9 cellular contexts compared by ENCODE assay signal in genomic region chr1:54500030-54500389, GRCh38. TPM values are rescaled to one million over a fixed set of nuclear protein-coding genes. Genes with fewer than 3 reads are reported as not detected.
DNase-seq lines count a peak whose midpoint lies in the region; ATAC-seq and TF ChIP-seq lines count a peak whose summit lies in the region.
"Had no signal": no experiment of that assay in that cellular context is flagged by ENCODE, and none has a peak within 500 bp of the region (broad histone marks: within the 10 kb centered on the region; RNA-seq: fewer than 3 reads in every experiment).

No MANE protein-coding gene starts in this region.

- H3K4me1 Mint-ChIP-seq in CD4-positive, alpha-beta memory T cell, result peaks cover 3 to 9% (median 5%) of the 10 kb centered on the region in 4 donors
- peaks cover 24 to 30% (median 29%) of the 10 kb centered on the region in 3 donors for H3K4me1 Mint-ChIP-seq in naive B cell

- TF ChIP-seq RAD21 in Ishikawa (IDR thresholded peaks at IDR 0.05; ENCODE audit: low read depth), result no peak

- ATAC-seq in naive B cell (ENCODE audit: low read depth in 2 of 2) (no peak), GM19328 (IDR thresholded peaks at IDR 0.05; ENCODE audit: unreplicated experiment) (no peak), HG03108 (IDR thresholded peaks at IDR 0.05; ENCODE audit: unreplicated experiment) (no peak)

- H3K27ac ChIP-seq in CD4-positive, alpha-beta memory T cell (ENCODE audit: low read depth, low read length), result no peak overlapping the region
- no peak overlapping the region for H3K27ac ChIP-seq in colonic mucosa

- H3K27me3 Mint-ChIP-seq in CD4-positive, alpha-beta memory T cell, result peaks cover 32 to 35% of the 10 kb centered on the region in 2 donors
- peaks cover 31 to 48% (median 41%) of the 10 kb centered on the region in 3 donors for H3K27me3 Mint-ChIP-seq in naive B cell

- peak overlapping the region in 5 of 8 donors; percentile 38 to 80 (median 63) for H3K4me3 Mint-ChIP-seq in CD4-positive, alpha-beta memory T cell
- H3K4me3 Mint-ChIP-seq in naive B cell, result peak overlapping the region in 7 of 8 donors; percentile 48 to 83 (median 68)

- H3K9me3 ChIP-seq in CD4-positive, alpha-beta memory T cell (ENCODE audit: control insufficient read depth in 1 of 2, low read length in 2 of 2), result no peaks in the 10 kb centered on the region
- H3K9me3 ChIP-seq in colonic mucosa, result no peaks in the 10 kb centered on the region
- H3K9me3 ChIP-seq in HAP-1, result no peaks in the 10 kb centered on the region

- no peak for TF ChIP-seq CTCF in colonic mucosa (IDR thresholded peaks at IDR 0.05)

- no peaks in the 10 kb centered on the region for H3K36me3 ChIP-seq in CD4-positive, alpha-beta memory T cell (ENCODE audit: insufficient read depth, low read length)
- H3K36me3 ChIP-seq in colonic mucosa (no peaks in the 10 kb centered on the region), HAP-1 (replicated peaks) (no peaks in the 10 kb centered on the region)

- H3K9ac ChIP-seq in colonic mucosa (ENCODE audit: low read depth in 2 of 2, low read length in 2 of 2), result peak overlapping the region; percentile 30 to 51

- no peak for DNase-seq in CD4-positive, alpha-beta memory T cell
- no peak for DNase-seq in colonic mucosa
- no peak for DNase-seq in naive B cell
- no peak for DNase-seq in Ammon's horn (ENCODE audit: low spot score)
- no peak for DNase-seq in HAP-1 (ENCODE audit: low spot score in 2 of 2)
- DNase-seq: NK-92 treated with Interleukin-12 subunit alpha and Interleukin-12 subunit beta, amount 100 ng/mL, for 24 hours had no signal

- POLR2A ChIA-PET in CD4-positive, alpha-beta memory T cell (lab: Charles Lee; ENCODE audit: partially characterized antibody), result interaction anchor here (0.7 to 1.1 kb wide), 4 partner anchors 10 to 94 kb away, joined by 3 to 5 read pairs (median 3); partner anchors contain the start of gene SSBP3

- H3K4me3 ChIP-seq in CD4-positive, alpha-beta memory T cell (ENCODE audit: low read length in 2 of 2), result no peak overlapping the region
- H3K4me3 ChIP-seq in colonic mucosa (peak overlapping the region; percentile 38), HAP-1 (no peak overlapping the region)

- TF ChIP-seq EP300 in Ishikawa (IDR thresholded peaks at IDR 0.05; ENCODE audit: borderline replicate concordance), result no peak

- H3K36me3 Mint-ChIP-seq in CD4-positive, alpha-beta memory T cell, result no peaks in the 10 kb centered on the region
- H3K36me3 Mint-ChIP-seq in naive B cell, result peaks cover 4 to 21% of the 10 kb centered on the region in 2 donors

- peaks cover 6% of the 10 kb centered on the region for H3K27me3 ChIP-seq in CD4-positive, alpha-beta memory T cell (ENCODE audit: insufficient read depth, low read length)
- H3K27me3 ChIP-seq in colonic mucosa (no peaks in the 10 kb centered on the region), HAP-1 (ENCODE audit: low read depth) (no peaks in the 10 kb centered on the region)

- H3K4me1 ChIP-seq in CD4-positive, alpha-beta memory T cell (ENCODE audit: insufficient read depth, low read length), result peaks cover 13% of the 10 kb centered on the region
- no peaks in the 10 kb centered on the region for H3K4me1 ChIP-seq in colonic mucosa
- H3K4me1 ChIP-seq in HAP-1, result peaks cover 4% of the 10 kb centered on the region; the same call in 1 of the 2 replicates

- in situ Hi-C loops in HAP-1 (cut with MboI; ENCODE audit: low sequenced_read_pairs), result no loop called here

- intact Hi-C loops in CD4-positive, alpha-beta memory T cell (cut with micrococcal nuclease), result no loop called here
- intact Hi-C loops in colonic mucosa (cut with DNase I), result no loop called here

- H3K9me3 Mint-ChIP-seq in CD4-positive, alpha-beta memory T cell, result peaks cover 0 to 5% (median 0%) of the 10 kb centered on the region in 8 donors
- H3K9me3 Mint-ChIP-seq in naive B cell, result peaks cover 9 to 23% (median 15%) of the 10 kb centered on the region in 7 donors

- CTCF ChIA-PET in CD4-positive, alpha-beta memory T cell (lab: Charles Lee; ENCODE audit: partially characterized antibody), result interaction anchor here (0.7 to 2.0 kb wide), 21 partner anchors 10 to 431 kb away, joined by 3 to 9 read pairs (median 4); partner anchors contain the start of gene TTC22

- H3K27ac Mint-ChIP-seq in CD4-positive, alpha-beta memory T cell, result no peak overlapping the region
- H3K27ac Mint-ChIP-seq in naive B cell, result no peak overlapping the region

TF ChIP-seq in Ishikawa, 13 proteins besides CTCF, POLR2A, EP300 and RAD21:
- TF ChIP-seq NFIC (IDR thresholded peaks at IDR 0.05), result no peak
- TF ChIP-seq YY1 (IDR thresholded peaks at IDR 0.05; ENCODE audit: low read depth), result no peak
- TF ChIP-seq TEAD4 (IDR thresholded peaks at IDR 0.05), result 0 out of 2 replicates have a peak, but pooled peaks have one; percentile 29
- peak; percentile 57 for TF ChIP-seq EGR1 (IDR thresholded peaks at IDR 0.05)

RNA-seq across cellular contexts. Expression of gene ACOT11, which starts 48.0 kb away (rescaled TPM):
- under 1 TPM; 0.64 to 1.00 TPM for total RNA-seq in CD4-positive, alpha-beta memory T cell
- not detected for polyA plus RNA-seq in CD4-positive, alpha-beta memory T cell
- total RNA-seq in colonic mucosa, result 10 to 100 TPM; 43.3 to 82.5 TPM
- not detected for polyA plus RNA-seq in naive B cell (ENCODE audit: low read depth in 6 of 6)

Comparison
In these comparisons a context has a peak if more than half of its experiments do, and no peak if none do; other contexts are left out.
1. RNA of gene ACOT11, which starts 48.0 kb away (total RNA-seq): 43.3 to 82.5 TPM in colonic mucosa; 0.64 to 1.00 TPM in CD4-positive, alpha-beta memory T cell; every median in the first group is over 10 times any median in the second.